In genomic region chr3:71312461-71312860, GRCh38 we compare ENCODE assay signal across 18 cellular contexts.
"Had no signal": no experiment of that assay in that cellular context is flagged by ENCODE, and none has a peak within 500 bp of the region (broad histone marks: within the 10 kb centered on the region; RNA-seq: fewer than 3 reads in every experiment).

No MANE protein-coding gene starts in this region.

- H3K4me3 Mint-ChIP-seq: activated CD8-positive, alpha-beta T cell treated with anti-CD3 and anti-CD28 coated beads, Interleukin-2, amount 10 ng/mL, durations not matched to agents 7 days and 5 days; natural killer cell; type B pancreatic cell had no signal

- H3K27ac Mint-ChIP-seq: natural killer cell, type B pancreatic cell had no signal

- H3K4me3 ChIP-seq: cardiac muscle cell, heart left ventricle, lung, right atrium auricular region, SJSA1, skin epidermis had no signal

- H3K9me3 Mint-ChIP-seq: natural killer cell, type B pancreatic cell had no signal

- H3K9me3 ChIP-seq: heart left ventricle, right atrium auricular region, SJSA1 had no signal

- H3K27me3 Mint-ChIP-seq: type B pancreatic cell had no signal

- H3K36me3 Mint-ChIP-seq: natural killer cell had no signal

- H3K27ac ChIP-seq: cardiac muscle cell, right atrium auricular region, SJSA1, VCaP had no signal

- H3K36me3 ChIP-seq: cardiac muscle cell, heart left ventricle, right atrium auricular region, SJSA1 had no signal

- ATAC-seq: activated CD8-positive, alpha-beta T cell treated with anti-CD3 and anti-CD28 coated beads, Interleukin-2, amount 10 ng/mL, durations not matched to agents 7 days and 5 days; natural killer cell; stimulated activated naive CD8-positive, alpha-beta T cell treated with anti-CD3 and anti-CD28 coated beads, Interleukin-15, Interleukin-2, amounts not matched to agents 100 U/mL and 50 U/mL, for 24 hours had no signal

- H3K27me3 ChIP-seq: cardiac muscle cell, heart left ventricle, right atrium auricular region, SJSA1 had no signal

- DNase-seq: activated CD4-positive, alpha-beta T cell treated with anti-CD3 and anti-CD28 coated beads for 48 hours; activated CD8-positive, alpha-beta memory T cell treated with anti-CD3 and anti-CD28 coated beads, Interleukin-2, amount 50 U/mL, for 4 hours; activated CD8-positive, alpha-beta T cell treated with anti-CD3 and anti-CD28 coated beads, Interleukin-2, amount 10 ng/mL, durations not matched to agents 7 days and 5 days; activated gamma-delta T cell treated with Interleukin-2 at 50 U/mL for 16 hours; heart left ventricle; natural killer cell; posterior cingulate gyrus; stimulated activated CD4-positive, alpha-beta T cell treated with anti-CD3 and anti-CD28 coated beads, Interleukin-4, amount 100 ng/mL, for 24 hours; stimulated activated naive CD8-positive, alpha-beta T cell treated with anti-CD3 and anti-CD28 coated beads, Interleukin-15, Interleukin-2, amounts not matched to agents 100 U/mL and 50 U/mL, for 24 hours; SW 1271; T1000 had no signal
